ENCODE assay signal across 1 cellular context in the genomic region with DNA sequence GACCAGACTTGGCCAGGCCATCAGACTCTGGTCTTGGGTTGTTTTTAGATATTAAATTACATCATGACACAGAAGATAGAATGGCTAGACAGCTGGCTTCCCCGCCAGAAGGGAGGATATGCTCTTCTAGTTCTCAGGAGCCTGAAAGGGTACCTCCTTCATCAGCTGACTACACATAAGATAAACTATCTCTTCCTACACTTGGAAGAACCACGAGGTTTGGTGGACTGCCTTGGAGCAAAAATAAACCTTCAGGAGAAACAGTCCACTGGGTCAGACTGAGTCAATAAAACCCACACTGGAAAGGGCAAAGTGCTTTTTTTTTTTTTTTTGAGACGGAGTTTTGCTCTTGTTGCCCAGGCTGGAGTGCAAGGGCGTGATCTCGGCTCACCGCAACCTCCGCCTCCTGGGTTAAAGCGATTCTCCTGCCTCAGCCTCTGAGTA.
TF ChIP-seq lines count a peak whose summit lies in the region.

No MANE protein-coding gene starts in this region.

TF ChIP-seq in IMR-90, 13 proteins besides CTCF, POLR2A, EP300 and RAD21:
- TF ChIP-seq, protein P1, sequence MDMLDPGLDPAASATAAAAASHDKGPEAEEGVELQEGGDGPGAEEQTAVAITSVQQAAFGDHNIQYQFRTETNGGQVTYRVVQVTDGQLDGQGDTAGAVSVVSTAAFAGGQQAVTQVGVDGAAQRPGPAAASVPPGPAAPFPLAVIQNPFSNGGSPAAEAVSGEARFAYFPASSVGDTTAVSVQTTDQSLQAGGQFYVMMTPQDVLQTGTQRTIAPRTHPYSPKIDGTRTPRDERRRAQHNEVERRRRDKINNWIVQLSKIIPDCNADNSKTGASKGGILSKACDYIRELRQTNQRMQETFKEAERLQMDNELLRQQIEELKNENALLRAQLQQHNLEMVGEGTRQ (IDR thresholded peaks at IDR 0.05; ENCODE audit: low read depth, low read length): peak; percentile 46; the same call in 1 of the 2 replicates
- TF ChIP-seq MAFK (IDR thresholded peaks at IDR 0.05; ENCODE audit: low read depth, low read length) (no peak), CEBPB (IDR thresholded peaks at IDR 0.05; ENCODE audit: low read depth, low read length) (no peak), MXI1 (IDR thresholded peaks at IDR 0.05; ENCODE audit: borderline replicate concordance, low read depth, low read length) (no peak), RCOR1 (IDR thresholded peaks at IDR 0.05; ENCODE audit: insufficient replicate concordance, low read length) (no peak), FOS (IDR thresholded peaks at IDR 0.05; ENCODE audit: low read depth, low read length) (no peak)
